Comparison of ENCODE assay signal across 9 cellular contexts in genomic region chr11:35041070-35041554, GRCh38.
DNase-seq lines count a peak whose midpoint lies in the region; ATAC-seq and TF ChIP-seq lines count a peak whose summit lies in the region.
"Had no signal": no experiment of that assay in that cellular context is flagged by ENCODE, and none has a peak within 500 bp of the region (broad histone marks: within the 10 kb centered on the region; RNA-seq: fewer than 3 reads in every experiment).

No MANE protein-coding gene starts in this region.

- H3K36me3 Mint-ChIP-seq in activated naive CD4-positive, alpha-beta T cell treated with anti-CD3 and anti-CD28 coated beads, Interleukin-2, amount 50 U/mL, for 24 hours = peaks cover 2% of the 10 kb centered on the region
- H3K36me3 Mint-ChIP-seq in central memory CD8-positive, alpha-beta T cell (ENCODE audit: insufficient read depth) = peaks cover 25% of the 10 kb centered on the region

- peaks cover 24% of the 10 kb centered on the region for H3K4me1 ChIP-seq in PC-3 (ENCODE audit: insufficient read depth, low read length)
- peaks cover 64% of the 10 kb centered on the region for H3K4me1 ChIP-seq in suprapubic skin

- H3K9ac ChIP-seq in PC-3 (ENCODE audit: low read length) = no peak overlapping the region

- H3K27ac ChIP-seq in PC-3 (ENCODE audit: low read length) (peak overlapping the region; percentile 82), suprapubic skin (peak overlapping the region; percentile 84)

- H3K27me3 Mint-ChIP-seq in activated naive CD4-positive, alpha-beta T cell treated with anti-CD3 and anti-CD28 coated beads, Interleukin-2, amount 50 U/mL, for 24 hours = no peaks in the 10 kb centered on the region
- no peaks in the 10 kb centered on the region for H3K27me3 Mint-ChIP-seq in central memory CD8-positive, alpha-beta T cell

- peak overlapping the region; percentile 66 for H3K4me3 Mint-ChIP-seq in activated naive CD4-positive, alpha-beta T cell treated with anti-CD3 and anti-CD28 coated beads, Interleukin-2, amount 50 U/mL, for 24 hours
- peak overlapping the region; percentile 74 for H3K4me3 Mint-ChIP-seq in central memory CD8-positive, alpha-beta T cell

- peaks cover 5% of the 10 kb centered on the region for H3K9me3 Mint-ChIP-seq in activated naive CD4-positive, alpha-beta T cell treated with anti-CD3 and anti-CD28 coated beads, Interleukin-2, amount 50 U/mL, for 24 hours
- no peaks in the 10 kb centered on the region for H3K9me3 Mint-ChIP-seq in central memory CD8-positive, alpha-beta T cell

- intact Hi-C loops in PC-3 (cut with micrococcal nuclease) = no loop called here

- H3K79me2 ChIP-seq in PC-3 (ENCODE audit: low read length) = no peaks in the 10 kb centered on the region

- 77% methylated on average over 4 of the region's 4 CpGs for WGBS in suprapubic skin

- H3K27ac Mint-ChIP-seq in activated naive CD4-positive, alpha-beta T cell treated with anti-CD3 and anti-CD28 coated beads, Interleukin-2, amount 50 U/mL, for 24 hours = peak overlapping the region; percentile 97
- H3K27ac Mint-ChIP-seq in central memory CD8-positive, alpha-beta T cell (ENCODE audit: low read depth) = peak overlapping the region; percentile 96

- POLR2A ChIA-PET in PC-3 (lab: Charles Lee; ENCODE audit: unreplicated experiment) = no interaction called here

- BruUV-seq in PC-3 (replicated peaks; lab: Mats Ljungman, UMichigan) = no TSS peak

- no peak for DNase-seq in activated naive CD4-positive, alpha-beta T cell (lab: John Stamatoyannopoulos, UW)
- DNase-seq in PC-3 = no peak
- DNase-seq in central memory CD8-positive, alpha-beta T cell (ENCODE audit: low spot score in 2 of 2) = no peak
- no peak for DNase-seq in suprapubic skin (ENCODE audit: low spot score in 2 of 2)
- no peak for DNase-seq in stimulated activated CD4-positive, alpha-beta T cell treated with anti-CD3 and anti-CD28 coated beads, Interleukin-2, amount 100 ng/mL, for 48 hours
- DNase-seq in NCI-H1092 (lab: John Stamatoyannopoulos, UW) = no peak
- DNase-seq in stimulated activated CD4-positive, alpha-beta T cell treated with anti-CD3 and anti-CD28 coated beads, Interleukin-15, amount 100 ng/mL, for 24 hours = no peak
- DNase-seq: NCI-H2171 had no signal

- CTCF ChIA-PET in PC-3 (lab: Charles Lee) = no interaction called here

- no peak for TF ChIP-seq EP300 in suprapubic skin (IDR thresholded peaks at IDR 0.05)

- H3K4me3 ChIP-seq in PC-3 (ENCODE audit: low read length) (no peak overlapping the region), suprapubic skin (peak overlapping the region; percentile 33)

- H3K4me2 ChIP-seq in PC-3 (ENCODE audit: low read length) = no peak overlapping the region

- H3K9me3 ChIP-seq in PC-3 (ENCODE audit: low read length) = no peaks in the 10 kb centered on the region
- H3K9me3 ChIP-seq in suprapubic skin = no peaks in the 10 kb centered on the region

- H4K20me1 ChIP-seq in PC-3 (ENCODE audit: low read length) = no peaks in the 10 kb centered on the region

- no peak for ATAC-seq in PC-3
- no peak for ATAC-seq in central memory CD8-positive, alpha-beta T cell (replicated peaks; ENCODE audit: extremely low read depth, poor library complexity, severe bottlenecking)

- no peaks in the 10 kb centered on the region for H3K36me3 ChIP-seq in PC-3 (ENCODE audit: low read depth, low read length)
- no peaks in the 10 kb centered on the region for H3K36me3 ChIP-seq in suprapubic skin

- no peaks in the 10 kb centered on the region for H3F3A ChIP-seq in PC-3 (ENCODE audit: low read length, unreplicated experiment)

- TF ChIP-seq CTCF in PC-3 (conservative IDR thresholded peaks at IDR 0.05; ENCODE audit: low read depth, low read length) (no peak), suprapubic skin (IDR thresholded peaks at IDR 0.05) (no peak)

- peaks cover 83% of the 10 kb centered on the region for H3K4me1 Mint-ChIP-seq in activated naive CD4-positive, alpha-beta T cell treated with anti-CD3 and anti-CD28 coated beads, Interleukin-2, amount 50 U/mL, for 24 hours
- H3K4me1 Mint-ChIP-seq in central memory CD8-positive, alpha-beta T cell = peaks cover 29% of the 10 kb centered on the region

- no peak for TF ChIP-seq POLR2A in suprapubic skin (IDR thresholded peaks at IDR 0.05)

- no peaks in the 10 kb centered on the region for H3K27me3 ChIP-seq in PC-3 (ENCODE audit: low read length)
- no peaks in the 10 kb centered on the region for H3K27me3 ChIP-seq in suprapubic skin

- no peaks in the 10 kb centered on the region for H3K9me2 ChIP-seq in PC-3 (replicated peaks; ENCODE audit: low read length)

- no peak overlapping the region for H2AFZ ChIP-seq in PC-3 (ENCODE audit: low read length)
